19 cellular contexts compared by ENCODE assay signal in the genomic region with DNA sequence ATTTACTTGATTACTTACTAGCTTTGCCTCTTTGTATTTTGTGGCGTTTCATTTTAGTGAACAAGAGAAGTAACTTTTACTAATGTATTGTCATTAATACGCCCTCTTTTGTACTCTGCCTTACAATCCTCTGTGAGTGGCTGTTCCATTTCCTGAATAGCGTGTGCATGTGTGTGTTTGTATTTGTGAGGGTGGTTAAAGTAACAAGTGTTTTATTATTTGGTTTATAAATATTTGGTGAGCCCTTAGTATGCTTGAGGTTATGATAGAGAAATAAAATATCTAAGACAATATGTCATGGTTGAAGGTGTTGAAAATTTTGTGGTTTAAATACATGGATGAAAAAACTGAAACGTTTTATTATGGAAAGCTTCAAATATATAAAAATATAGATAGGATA.
DNase-seq lines count a peak whose midpoint lies in the region; TF ChIP-seq lines count a peak whose summit lies in the region.
"Had no signal": no experiment of that assay in that cellular context is flagged by ENCODE, and none has a peak within 500 bp of the region (broad histone marks: within the 10 kb centered on the region; RNA-seq: fewer than 3 reads in every experiment).

No MANE protein-coding gene starts in this region.

- peaks cover 91% of the 10 kb centered on the region for H3K4me1 Mint-ChIP-seq in HFFc6 (ENCODE audit: low read depth)
- peaks cover 87% of the 10 kb centered on the region for H3K4me1 Mint-ChIP-seq in chondrocyte (ENCODE audit: low read depth)

- H2AFZ ChIP-seq in ACC112 (ENCODE audit: low read length, unreplicated experiment) (no peak overlapping the region), osteoblast (ENCODE audit: low read length) (no peak overlapping the region)

- peaks cover 3% of the 10 kb centered on the region; the same call in 1 of the 2 replicates for H3K27me3 Mint-ChIP-seq in HFFc6 (ENCODE audit: insufficient read depth)
- H3K27me3 Mint-ChIP-seq in chondrocyte (ENCODE audit: low read depth): no peaks in the 10 kb centered on the region
- H3K27me3 Mint-ChIP-seq: CD4-positive, alpha-beta T cell had no signal

- H3K4me1 ChIP-seq in ACC112 (ENCODE audit: control insufficient read depth, insufficient read depth, low read length, unreplicated experiment) (peaks cover 77% of the 10 kb centered on the region), osteoblast (ENCODE audit: insufficient read depth, low read length) (peaks cover 73% of the 10 kb centered on the region)
- H3K4me1 ChIP-seq: BE2C had no signal

- H3K4me3 ChIP-seq in ACC112 (ENCODE audit: low read depth, low read length) (no peak overlapping the region), osteoblast (ENCODE audit: insufficient read depth, low read length) (no peak overlapping the region)
- H3K4me3 ChIP-seq: SJSA1 had no signal

- no peak for TF ChIP-seq CTCF in HFFc6 (IDR thresholded peaks at IDR 0.05)
- no peak for TF ChIP-seq CTCF in chondrocyte (IDR thresholded peaks at IDR 0.05)
- TF ChIP-seq CTCF in osteoblast (IDR thresholded peaks at IDR 0.05; ENCODE audit: extremely low read depth, low read depth, low read length): no peak

- H4K20me1 ChIP-seq in osteoblast (ENCODE audit: insufficient read depth, low read length): no peaks in the 10 kb centered on the region

- H3K36me3 Mint-ChIP-seq in HFFc6 (ENCODE audit: low read depth): peaks cover 15% of the 10 kb centered on the region
- H3K36me3 Mint-ChIP-seq in chondrocyte (ENCODE audit: low read depth): no peaks in the 10 kb centered on the region

- H3K27ac ChIP-seq in ACC112 (ENCODE audit: low read depth, low read length): peak overlapping the region; percentile 43
- H3K27ac ChIP-seq in osteoblast (ENCODE audit: low read depth, low read length): peak overlapping the region; percentile 53
- H3K27ac ChIP-seq: SJSA1 had no signal

- H3K9me3 ChIP-seq in osteoblast (ENCODE audit: low read depth, low read length): no peaks in the 10 kb centered on the region
- H3K9me3 ChIP-seq: BE2C, SJSA1 had no signal

- no peak for DNase-seq in HFFc6
- no peak for DNase-seq in chondrocyte (ENCODE audit: low spot score)
- no peak for DNase-seq in osteoblast (ENCODE audit: insufficient read length, low spot score, missing footprints)
- DNase-seq in UCSD-AML1 (lab: John Stamatoyannopoulos, UW; ENCODE audit: unreplicated experiment): no peak
- DNase-seq in kidney tubule cell (ENCODE audit: low spot score): no peak
- DNase-seq in activated naive CD4-positive, alpha-beta T cell treated with anti-CD3 and anti-CD28 coated beads, Interleukin-2, amount 50 U/mL, for 16 hours: no peak
- DNase-seq in activated CD4-positive, alpha-beta T cell treated with anti-CD3 and anti-CD28 coated beads, Interleukin-2, amount 50 U/mL, for 4 hours: no peak
- DNase-seq: BE2C; Calu3; CD4-positive, alpha-beta T cell; DMS79; H7; MV-4-11; NCI-H1417; NCI-H187 treated with DMSO at 0.1 percent for 48 hours; NCI-H510A treated with DMSO at 0.1 percent for 48 hours; NCI-H82 had no signal

- H3K9me3 Mint-ChIP-seq in HFFc6 (no peaks in the 10 kb centered on the region), chondrocyte (ENCODE audit: low read depth) (no peaks in the 10 kb centered on the region)
- H3K9me3 Mint-ChIP-seq: CD4-positive, alpha-beta T cell had no signal

- H3K27ac Mint-ChIP-seq in HFFc6: peak overlapping the region; percentile 71; the same call in 1 of the 2 replicates
- peak overlapping the region; percentile 45 for H3K27ac Mint-ChIP-seq in chondrocyte (ENCODE audit: unreplicated experiment)
- H3K27ac Mint-ChIP-seq: CD4-positive, alpha-beta T cell had no signal

- peaks cover 46% of the 10 kb centered on the region for H3K79me2 ChIP-seq in ACC112 (ENCODE audit: control insufficient read depth, insufficient read depth, low read length, unreplicated experiment)
- H3K79me2 ChIP-seq in osteoblast (ENCODE audit: insufficient read depth, low read length): peaks cover 69% of the 10 kb centered on the region

- H3K4me3 Mint-ChIP-seq in HFFc6 (no peak overlapping the region), chondrocyte (ENCODE audit: unreplicated experiment) (no peak overlapping the region)
- H3K4me3 Mint-ChIP-seq: CD4-positive, alpha-beta T cell had no signal

- H3K27me3 ChIP-seq in ACC112 (ENCODE audit: insufficient read depth, low read length): no peaks in the 10 kb centered on the region
- H3K27me3 ChIP-seq in osteoblast (ENCODE audit: insufficient read depth, low read length): no peaks in the 10 kb centered on the region
- H3K27me3 ChIP-seq: BE2C, SJSA1 had no signal

- H3K36me3 ChIP-seq in ACC112 (ENCODE audit: insufficient read depth, low read length): 0 out of 2 replicates have a peak, but pooled peaks cover under 1% of the 10 kb centered on the region
- no peaks in the 10 kb centered on the region for H3K36me3 ChIP-seq in osteoblast (ENCODE audit: insufficient read depth, low read length)
- H3K36me3 ChIP-seq: BE2C, SJSA1 had no signal

- H3K4me2 ChIP-seq in osteoblast (ENCODE audit: insufficient read depth, low read length): no peak overlapping the region
